11 cellular contexts compared by ENCODE assay signal in the genomic region with DNA sequence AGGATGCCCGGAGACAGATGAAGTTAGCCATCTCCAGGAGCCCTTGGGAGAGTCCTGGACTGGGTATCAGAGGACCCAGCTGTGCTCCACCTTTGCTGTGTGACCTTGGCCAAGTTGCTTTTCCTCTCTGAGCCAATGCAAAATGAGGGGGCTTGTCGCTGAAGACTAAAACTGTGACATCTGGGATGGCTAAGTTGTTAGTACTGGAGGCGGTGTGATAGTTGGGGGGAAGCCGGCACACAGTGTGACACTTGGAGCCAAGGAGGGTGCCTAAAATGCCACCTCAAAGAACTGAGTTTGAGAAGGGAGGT. TPM values are rescaled to one million over a fixed set of nuclear protein-coding genes. Genes with fewer than 3 reads are reported as not detected.
DNase-seq lines count a peak whose midpoint lies in the region; ATAC-seq and TF ChIP-seq lines count a peak whose summit lies in the region.
"Had no signal": no experiment of that assay in that cellular context is flagged by ENCODE, and none has a peak within 500 bp of the region (broad histone marks: within the 10 kb centered on the region; RNA-seq: fewer than 3 reads in every experiment).

No MANE protein-coding gene starts in this region.

- H3K36me3 ChIP-seq in HEK293 (ENCODE audit: control insufficient read depth in 2 of 2, insufficient read depth in 1 of 2, low read length in 2 of 2) (peaks cover 0 to 4% of the 10 kb centered on the region in 2 experiments; a peak in 1 of 3 replicates), brain microvascular endothelial cell (replicated peaks) (no peaks in the 10 kb centered on the region), kidney epithelial cell (ENCODE audit: control insufficient read depth, insufficient read depth, low read length) (no peaks in the 10 kb centered on the region)

- DNase-seq in brain microvascular endothelial cell (no peak), kidney epithelial cell (ENCODE audit: low read depth) (no peak), GM19238 (ENCODE audit: insufficient read length, low spot score) (no peak)
- DNase-seq: activated T-cell treated with anti-CD3 and anti-CD28 coated beads, Interleukin-2, amount 50 U/mL, for 1 hour; stimulated activated CD4-positive, alpha-beta T cell treated with anti-CD3 and anti-CD28 coated beads, Interleukin-12 subunit alpha, Interleukin-12 subunit beta, amount 100 ng/mL, for 4 hours had no signal

- H3K27ac ChIP-seq in HEK293 (ENCODE audit: extremely low read depth, low read depth, low read length) (no peak overlapping the region; the same call in 1 of the 2 replicates), brain microvascular endothelial cell (no peak overlapping the region), skin epidermis (peak overlapping the region in 5 of 21 experiments; percentile 35 to 73 (median 57))

- no peaks in the 10 kb centered on the region for H3K27me3 ChIP-seq in brain microvascular endothelial cell (replicated peaks)
- no peaks in the 10 kb centered on the region for H3K27me3 ChIP-seq in kidney epithelial cell (ENCODE audit: control insufficient read depth, insufficient read depth, low read length)

- H3K9me3 ChIP-seq in HEK293 (ENCODE audit: control insufficient read depth, insufficient read depth, low read depth, low read length): no peaks in the 10 kb centered on the region

- no peak for TF ChIP-seq CTCF in HEK293 (tag by site-specific recombination; IDR thresholded peaks at IDR 0.05)
- no peak for TF ChIP-seq CTCF in brain microvascular endothelial cell (IDR thresholded peaks at IDR 0.05; ENCODE audit: low read depth, low read length, missing control alignments)
- no peak for TF ChIP-seq CTCF in kidney epithelial cell (IDR thresholded peaks at IDR 0.05; ENCODE audit: insufficient read depth, low read length, poor library complexity, severe bottlenecking)

- H3K4me3 ChIP-seq in HEK293 (ENCODE audit: low read depth, low read length) (peak overlapping the region; percentile 59), brain microvascular endothelial cell (ENCODE audit: low read depth, low read length) (peak overlapping the region; percentile 55), kidney epithelial cell (ENCODE audit: low read depth, low read length) (peak overlapping the region; percentile 53), skin epidermis (peak overlapping the region in 5 of 7 experiments; percentile 12 to 37 (median 19))

- CTCF ChIA-PET in HEK293 (lab: Yijun Ruan, JAX): interaction anchor here (1.2 kb wide), 1 partner anchor 16 kb away, joined by 5 read pairs; a partner anchor contains a TSS

- H3K4me1 ChIP-seq in HEK293 (ENCODE audit: control insufficient read depth, insufficient read depth, low read length): 0 out of 2 replicates have a peak, but pooled peaks cover 2% of the 10 kb centered on the region

- ATAC-seq in GM18861 (IDR thresholded peaks at IDR 0.05; ENCODE audit: unreplicated experiment) (no peak), GM18502 (IDR thresholded peaks at IDR 0.05; ENCODE audit: poor library complexity, unreplicated experiment) (no peak), HG03342 (IDR thresholded peaks at IDR 0.05; ENCODE audit: unreplicated experiment) (no peak)
- ATAC-seq: stimulated activated memory B cell treated with anti-CD40 and anti-IgM and Interleukin-4, amounts not matched to agents 10 μg/mL and 1 μg/mL and 100 μg/mL, for 72 hours had no signal

- in situ Hi-C loops in brain microvascular endothelial cell (cut with HindIII; ENCODE audit: low pct_ligation_motif_present, low sequenced_read_pairs): no loop called here

- POLR2A ChIA-PET in HEK293 (lab: Yijun Ruan, JAX): interaction anchor here (1.2 to 1.5 kb wide), 4 partner anchors 13 to 89 kb away, joined by 3 to 7 read pairs (median 4); a partner anchor contains a TSS

TF ChIP-seq in HEK293, 187 proteins besides CTCF, POLR2A, EP300 and RAD21 (continues in another document):
- TF ChIP-seq IKZF3 (tag by site-specific recombination; IDR thresholded peaks at IDR 0.05) (no peak), WT1 (tag by site-specific recombination; IDR thresholded peaks at IDR 0.05) (no peak), ZSCAN16 (tag by site-specific recombination; IDR thresholded peaks at IDR 0.05) (no peak), ZNF223 (tag by site-specific recombination; IDR thresholded peaks at IDR 0.05) (0 out of 2 replicates have a peak, but pooled peaks have one; percentile 89), GLIS2 (tag by site-specific recombination; IDR thresholded peaks at IDR 0.05) (no peak), ZNF202 (tag by site-specific recombination; IDR thresholded peaks at IDR 0.05; ENCODE audit: borderline replicate concordance) (no peak), OVOL3 (tag by site-specific recombination; IDR thresholded peaks at IDR 0.05) (no peak), ZNF585B (tag by site-specific recombination; IDR thresholded peaks at IDR 0.05) (no peak), SP3 (tag by site-specific recombination; IDR thresholded peaks at IDR 0.05) (no peak), ZNF768 (tag by site-specific recombination; IDR thresholded peaks at IDR 0.05) (peak; percentile 97), SCRT2 (tag by site-specific recombination; IDR thresholded peaks at IDR 0.05) (no peak), ZNF660 (tag by site-specific recombination; IDR thresholded peaks at IDR 0.05) (no peak), ZNF146 (tag by site-specific recombination; IDR thresholded peaks at IDR 0.05) (no peak), ZXDB (tag by site-specific recombination; IDR thresholded peaks at IDR 0.05) (0 out of 2 replicates have a peak, but pooled peaks have one; percentile 55), ZNF394 (tag by site-specific recombination; IDR thresholded peaks at IDR 0.05; ENCODE audit: borderline replicate concordance) (no peak), KLF1 (tag by site-specific recombination; IDR thresholded peaks at IDR 0.05) (no peak), ZNF19 (tag by site-specific recombination; IDR thresholded peaks at IDR 0.05; ENCODE audit: low read depth) (no peak), ZNF830 (tag by site-specific recombination; IDR thresholded peaks at IDR 0.05; ENCODE audit: low read depth) (no peak), ZNF184 (tag by site-specific recombination; IDR thresholded peaks at IDR 0.05) (no peak)
- TF ChIP-seq, protein P1, sequence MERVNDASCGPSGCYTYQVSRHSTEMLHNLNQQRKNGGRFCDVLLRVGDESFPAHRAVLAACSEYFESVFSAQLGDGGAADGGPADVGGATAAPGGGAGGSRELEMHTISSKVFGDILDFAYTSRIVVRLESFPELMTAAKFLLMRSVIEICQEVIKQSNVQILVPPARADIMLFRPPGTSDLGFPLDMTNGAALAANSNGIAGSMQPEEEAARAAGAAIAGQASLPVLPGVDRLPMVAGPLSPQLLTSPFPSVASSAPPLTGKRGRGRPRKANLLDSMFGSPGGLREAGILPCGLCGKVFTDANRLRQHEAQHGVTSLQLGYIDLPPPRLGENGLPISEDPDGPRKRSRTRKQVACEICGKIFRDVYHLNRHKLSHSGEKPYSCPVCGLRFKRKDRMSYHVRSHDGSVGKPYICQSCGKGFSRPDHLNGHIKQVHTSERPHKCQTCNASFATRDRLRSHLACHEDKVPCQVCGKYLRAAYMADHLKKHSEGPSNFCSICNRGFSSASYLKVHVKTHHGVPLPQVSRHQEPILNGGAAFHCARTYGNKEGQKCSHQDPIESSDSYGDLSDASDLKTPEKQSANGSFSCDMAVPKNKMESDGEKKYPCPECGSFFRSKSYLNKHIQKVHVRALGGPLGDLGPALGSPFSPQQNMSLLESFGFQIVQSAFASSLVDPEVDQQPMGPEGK (tag by site-specific recombination; IDR thresholded peaks at IDR 0.05): no peak
- TF ChIP-seq, protein P2, sequence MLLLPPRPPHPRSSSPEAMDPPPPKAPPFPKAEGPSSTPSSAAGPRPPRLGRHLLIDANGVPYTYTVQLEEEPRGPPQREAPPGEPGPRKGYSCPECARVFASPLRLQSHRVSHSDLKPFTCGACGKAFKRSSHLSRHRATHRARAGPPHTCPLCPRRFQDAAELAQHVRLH (tag by site-specific recombination; IDR thresholded peaks at IDR 0.05): 0 out of 2 replicates have a peak, but pooled peaks have one; percentile 17
- TF ChIP-seq, protein P3, sequence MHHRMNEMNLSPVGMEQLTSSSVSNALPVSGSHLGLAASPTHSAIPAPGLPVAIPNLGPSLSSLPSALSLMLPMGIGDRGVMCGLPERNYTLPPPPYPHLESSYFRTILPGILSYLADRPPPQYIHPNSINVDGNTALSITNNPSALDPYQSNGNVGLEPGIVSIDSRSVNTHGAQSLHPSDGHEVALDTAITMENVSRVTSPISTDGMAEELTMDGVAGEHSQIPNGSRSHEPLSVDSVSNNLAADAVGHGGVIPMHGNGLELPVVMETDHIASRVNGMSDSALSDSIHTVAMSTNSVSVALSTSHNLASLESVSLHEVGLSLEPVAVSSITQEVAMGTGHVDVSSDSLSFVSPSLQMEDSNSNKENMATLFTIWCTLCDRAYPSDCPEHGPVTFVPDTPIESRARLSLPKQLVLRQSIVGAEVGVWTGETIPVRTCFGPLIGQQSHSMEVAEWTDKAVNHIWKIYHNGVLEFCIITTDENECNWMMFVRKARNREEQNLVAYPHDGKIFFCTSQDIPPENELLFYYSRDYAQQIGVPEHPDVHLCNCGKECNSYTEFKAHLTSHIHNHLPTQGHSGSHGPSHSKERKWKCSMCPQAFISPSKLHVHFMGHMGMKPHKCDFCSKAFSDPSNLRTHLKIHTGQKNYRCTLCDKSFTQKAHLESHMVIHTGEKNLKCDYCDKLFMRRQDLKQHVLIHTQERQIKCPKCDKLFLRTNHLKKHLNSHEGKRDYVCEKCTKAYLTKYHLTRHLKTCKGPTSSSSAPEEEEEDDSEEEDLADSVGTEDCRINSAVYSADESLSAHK (tag by site-specific recombination; IDR thresholded peaks at IDR 0.05): no peak
- TF ChIP-seq, protein P4, sequence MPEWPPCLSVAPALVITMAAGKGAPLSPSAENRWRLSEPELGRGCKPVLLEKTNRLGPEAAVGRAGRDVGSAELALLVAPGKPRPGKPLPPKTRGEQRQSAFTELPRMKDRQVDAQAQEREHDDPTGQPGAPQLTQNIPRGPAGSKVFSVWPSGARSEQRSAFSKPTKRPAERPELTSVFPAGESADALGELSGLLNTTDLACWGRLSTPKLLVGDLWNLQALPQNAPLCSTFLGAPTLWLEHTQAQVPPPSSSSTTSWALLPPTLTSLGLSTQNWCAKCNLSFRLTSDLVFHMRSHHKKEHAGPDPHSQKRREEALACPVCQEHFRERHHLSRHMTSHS (tag by site-specific recombination; IDR thresholded peaks at IDR 0.05): no peak

RNA-seq across cellular contexts. Expression of a gene that starts 0.5 kb away (rescaled TPM):
- total RNA-seq in kidney epithelial cell: 5.5 and 5.6 TPM in 2 replicates

RNA-seq across cellular contexts. Expression of a gene that starts 15.9 kb away (rescaled TPM):
- 55.2 and 60.4 TPM in 2 replicates for total RNA-seq in kidney epithelial cell

RNA-seq across cellular contexts. Expression of a gene that starts 17.1 kb away (rescaled TPM):
- 0.46 and 0.48 TPM in 2 replicates for total RNA-seq in kidney epithelial cell

RNA-seq across cellular contexts. Expression of a gene that starts 36.7 kb away (rescaled TPM):
- total RNA-seq in kidney epithelial cell: 49.6 and 53.2 TPM in 2 replicates

RNA-seq across cellular contexts. Expression of a gene that starts 42.1 kb away (rescaled TPM):
- total RNA-seq in kidney epithelial cell: 51.7 and 55.4 TPM in 2 replicates
